8 cellular contexts compared by ENCODE assay signal in the genomic region with DNA sequence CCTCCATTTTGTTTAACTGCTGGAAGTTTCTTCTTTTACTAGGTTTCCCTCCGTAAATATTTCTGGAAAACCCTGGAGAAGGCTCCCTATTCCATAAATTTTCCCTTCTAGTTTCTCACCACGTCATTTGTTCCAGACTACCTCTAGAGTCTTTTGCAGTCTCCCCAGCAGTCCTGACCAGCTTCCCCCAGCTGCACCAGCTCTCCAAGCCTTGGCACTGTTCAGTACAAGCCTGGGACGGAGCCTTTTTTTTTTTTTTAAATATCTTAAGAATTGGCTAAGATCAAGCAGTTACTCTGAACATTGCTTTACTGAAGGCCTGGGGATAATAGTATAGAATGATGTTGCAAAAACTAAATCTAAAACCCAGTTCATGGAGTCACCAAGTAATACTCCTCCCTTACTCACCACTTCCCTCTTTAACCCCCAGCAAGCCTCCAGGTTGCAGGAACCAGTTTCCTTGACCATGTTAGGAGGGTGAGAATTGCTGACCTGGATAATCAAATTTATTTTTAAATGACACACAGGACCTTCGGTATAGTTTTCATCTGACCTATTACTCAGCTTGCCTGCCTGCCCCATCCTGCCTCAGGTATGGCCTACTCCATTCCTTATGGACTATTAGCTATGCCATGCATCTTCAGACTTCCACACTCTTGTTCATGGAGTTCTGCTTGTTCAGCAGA. TPM values are rescaled to one million over a fixed set of nuclear protein-coding genes. Genes with fewer than 3 reads are reported as not detected.
DNase-seq lines count a peak whose midpoint lies in the region; ATAC-seq and TF ChIP-seq lines count a peak whose summit lies in the region.

No MANE protein-coding gene starts in this region.

- CTCF ChIA-PET in activated CD8-positive, alpha-beta memory T cell treated with anti-CD3 and anti-CD28 coated beads, Interleukin-2, amount 10 ng/mL, durations not matched to agents 7 days and 5 days (lab: Charles Lee): interaction anchor here (1.1 to 4.1 kb wide), 7 partner anchors 50 to 1548 kb away, joined by 3 to 27 read pairs (median 5); no protein-coding TSS in a partner anchor
- CTCF ChIA-PET in naive thymus-derived CD4-positive, alpha-beta T cell (lab: Charles Lee): interaction anchor here (0.6 to 1.1 kb wide), 2 partner anchors 49 to 350 kb away, joined by 3 to 4 read pairs; no protein-coding TSS in a partner anchor

- peaks cover 60% of the 10 kb centered on the region for H3K36me3 Mint-ChIP-seq in activated CD8-positive, alpha-beta memory T cell treated with anti-CD3 and anti-CD28 coated beads, Interleukin-2, amount 10 ng/mL, durations not matched to agents 7 days and 5 days
- H3K36me3 Mint-ChIP-seq in chondrocyte (ENCODE audit: low read depth): no peaks in the 10 kb centered on the region
- H3K36me3 Mint-ChIP-seq in naive thymus-derived CD4-positive, alpha-beta T cell: peaks cover 32 to 55% (median 47%) of the 10 kb centered on the region in 5 donors

- peaks cover 5% of the 10 kb centered on the region for H3K9me3 Mint-ChIP-seq in activated CD8-positive, alpha-beta memory T cell treated with anti-CD3 and anti-CD28 coated beads, Interleukin-2, amount 10 ng/mL, durations not matched to agents 7 days and 5 days (ENCODE audit: low read depth)
- no peaks in the 10 kb centered on the region for H3K9me3 Mint-ChIP-seq in chondrocyte (ENCODE audit: low read depth)
- H3K9me3 Mint-ChIP-seq in naive thymus-derived CD4-positive, alpha-beta T cell: peaks cover 0 to 49% (median 11%) of the 10 kb centered on the region in 11 donors

- peak overlapping the region; percentile 90 for H3K4me3 Mint-ChIP-seq in activated CD8-positive, alpha-beta memory T cell treated with anti-CD3 and anti-CD28 coated beads, Interleukin-2, amount 10 ng/mL, durations not matched to agents 7 days and 5 days
- no peak overlapping the region for H3K4me3 Mint-ChIP-seq in chondrocyte (ENCODE audit: unreplicated experiment)
- peak overlapping the region; percentile 89 to 100 (median 98) for H3K4me3 Mint-ChIP-seq in naive thymus-derived CD4-positive, alpha-beta T cell

- peaks cover 9 to 13% of the 10 kb centered on the region in 2 donors for H3K4me1 ChIP-seq in naive thymus-derived CD4-positive, alpha-beta T cell (ENCODE audit: control insufficient read depth in 2 of 2, insufficient read depth in 2 of 2, low read length in 2 of 2)

- POLR2A ChIA-PET in naive thymus-derived CD4-positive, alpha-beta T cell (lab: Charles Lee): interaction anchor here (0.7 to 1.4 kb wide), 6 partner anchors 9 to 1622 kb away, joined by 3 to 4 read pairs (median 3); a partner anchor contains a TSS

- H3K27ac Mint-ChIP-seq in activated CD8-positive, alpha-beta memory T cell treated with anti-CD3 and anti-CD28 coated beads, Interleukin-2, amount 10 ng/mL, durations not matched to agents 7 days and 5 days: peak overlapping the region; percentile 98
- H3K27ac Mint-ChIP-seq in chondrocyte (ENCODE audit: unreplicated experiment): peak overlapping the region; percentile 64
- H3K27ac Mint-ChIP-seq in naive thymus-derived CD4-positive, alpha-beta T cell: peak overlapping the region; percentile 94 to 100 (median 98)

- ATAC-seq in activated CD8-positive, alpha-beta memory T cell treated with anti-CD3 and anti-CD28 coated beads, Interleukin-2, amount 10 ng/mL, durations not matched to agents 7 days and 5 days: peak; percentile 34
- peak; percentile 33 for ATAC-seq in naive thymus-derived CD4-positive, alpha-beta T cell
- no peak for ATAC-seq in HG03097 (IDR thresholded peaks at IDR 0.05; ENCODE audit: low FRiP score, unreplicated experiment)

- intact Hi-C loops in naive thymus-derived CD4-positive, alpha-beta T cell (cut with micrococcal nuclease): loop anchor here (1.0 to 10.0 kb wide), 9 partner anchors 230 to 1763 kb away; a partner anchor contains a TSS

- no peaks in the 10 kb centered on the region for H3K9me3 ChIP-seq in MG63
- no peaks in the 10 kb centered on the region for H3K9me3 ChIP-seq in naive thymus-derived CD4-positive, alpha-beta T cell (ENCODE audit: control insufficient read depth in 2 of 3, low read length in 3 of 3)

- DNase-seq in activated CD8-positive, alpha-beta memory T cell treated with anti-CD3 and anti-CD28 coated beads, Interleukin-2, amount 10 ng/mL, durations not matched to agents 7 days and 5 days: no peak
- DNase-seq in activated CD8-positive, alpha-beta memory T cell treated with anti-CD3 and anti-CD28 coated beads for 24 hours: no peak
- DNase-seq in MG63 (no peak), chondrocyte (ENCODE audit: low spot score) (no peak), cortex of kidney (lab: John Stamatoyannopoulos, UW) (no peak)
- peak in 1 of 9 donors; percentile 3 for DNase-seq in naive thymus-derived CD4-positive, alpha-beta T cell
- no peak for DNase-seq in stimulated activated naive CD4-positive, alpha-beta T cell (lab: John Stamatoyannopoulos, UW)

- peak overlapping the region; percentile 78 for H3K27ac ChIP-seq in naive thymus-derived CD4-positive, alpha-beta T cell (ENCODE audit: low read depth, low read length)

- H3K27me3 Mint-ChIP-seq in activated CD8-positive, alpha-beta memory T cell treated with anti-CD3 and anti-CD28 coated beads, Interleukin-2, amount 10 ng/mL, durations not matched to agents 7 days and 5 days: no peaks in the 10 kb centered on the region
- H3K27me3 Mint-ChIP-seq in chondrocyte (ENCODE audit: low read depth): peaks cover 6% of the 10 kb centered on the region
- no peaks in the 10 kb centered on the region for H3K27me3 Mint-ChIP-seq in naive thymus-derived CD4-positive, alpha-beta T cell

- H3K4me3 ChIP-seq in MG63: peak overlapping the region; percentile 37
- H3K4me3 ChIP-seq in naive thymus-derived CD4-positive, alpha-beta T cell (ENCODE audit: low read length): peak overlapping the region; percentile 85

- peaks cover 29% of the 10 kb centered on the region for H3K4me1 Mint-ChIP-seq in activated CD8-positive, alpha-beta memory T cell treated with anti-CD3 and anti-CD28 coated beads, Interleukin-2, amount 10 ng/mL, durations not matched to agents 7 days and 5 days
- peaks cover 8% of the 10 kb centered on the region for H3K4me1 Mint-ChIP-seq in chondrocyte (ENCODE audit: low read depth)
- peaks cover 22 to 44% (median 29%) of the 10 kb centered on the region in 7 donors for H3K4me1 Mint-ChIP-seq in naive thymus-derived CD4-positive, alpha-beta T cell

- H3K27me3 ChIP-seq in MG63: peaks cover 3% of the 10 kb centered on the region
- no peaks in the 10 kb centered on the region for H3K27me3 ChIP-seq in naive thymus-derived CD4-positive, alpha-beta T cell (ENCODE audit: control insufficient read depth in 2 of 2, insufficient read depth in 2 of 2, low read length in 2 of 2)

- no peaks in the 10 kb centered on the region for H3K36me3 ChIP-seq in MG63
- H3K36me3 ChIP-seq in naive thymus-derived CD4-positive, alpha-beta T cell (ENCODE audit: control insufficient read depth in 2 of 3, insufficient read depth in 3 of 3, low read length in 3 of 3): peaks cover 0 to 25% (median 4%) of the 10 kb centered on the region in 3 experiments

- TF ChIP-seq CTCF in chondrocyte (IDR thresholded peaks at IDR 0.05): no peak

RNA-seq across cellular contexts. Expression of a gene that starts 0.7 kb away (rescaled TPM):
- 10 to 100 TPM; 16.9 to 24.3 TPM for total RNA-seq in activated CD8-positive, alpha-beta memory T cell treated with anti-CD3 and anti-CD28 coated beads, Interleukin-2, amount 10 ng/mL, durations not matched to agents 7 days and 5 days
- total RNA-seq in MG63 (2014; rRNA removed; shearing (Covaris generic); ENCODE audit: low replicate concordance): 0.22 and 1.6 TPM in 2 replicates
- not detected in 3 replicates for total RNA-seq in chondrocyte
- total RNA-seq in naive thymus-derived CD4-positive, alpha-beta T cell: 10 to 100 TPM in 1 of 5 experiments, 1 to 10 TPM in 4; 1.6 to 23.1 (median 5.5) TPM
- polyA plus RNA-seq in naive thymus-derived CD4-positive, alpha-beta T cell: 10 to 100 TPM in 1 of 2 donors, 1 to 10 TPM in 1; 7.3 to 13.3 TPM
